Comparison of ENCODE assay signal across 1 cellular context in genomic region chr7:83036130-83036529, GRCh38.
TF ChIP-seq lines count a peak whose summit lies in the region.

No MANE protein-coding gene starts in this region.

TF ChIP-seq in H1, 55 proteins besides CTCF, POLR2A, EP300 and RAD21:
- TF ChIP-seq KDM5A (IDR thresholded peaks at IDR 0.05; ENCODE audit: low read length) (no peak), TEAD4 (IDR thresholded peaks at IDR 0.05; ENCODE audit: low read depth, low read length) (peak; percentile 72)
